15 cellular contexts compared by ENCODE assay signal in genomic region chr9:116987902-116988301, GRCh38.
A peak's percentile ranks its signal among the peaks of the same experiment; 100 is the strongest.
DNase-seq lines count a peak whose midpoint lies in the region; TF ChIP-seq lines count a peak whose summit lies in the region.
"Had no signal": no experiment of that assay in that cellular context is flagged by ENCODE, and none has a peak within 500 bp of the region (broad histone marks: within the 10 kb centered on the region; RNA-seq: fewer than 3 reads in every experiment).

No MANE protein-coding gene starts in this region.

- intact Hi-C loops in PC-9 (cut with micrococcal nuclease; ENCODE audit: unreplicated experiment) (no loop called here), tibial artery (cut with DNase I; ENCODE audit: low total_unique reads) (no loop called here)

- POLR2A ChIA-PET in PC-9 (lab: Charles Lee; ENCODE audit: unreplicated experiment): no interaction called here

- H3K9me2 ChIP-seq in PC-9 (ENCODE audit: insufficient read depth): no peaks in the 10 kb centered on the region

- no peak overlapping the region for H3K9ac ChIP-seq in BLaER1
- H3K9ac ChIP-seq: KMS-11 had no signal

- no peaks in the 10 kb centered on the region for H3K27me3 ChIP-seq in BLaER1
- H3K27me3 ChIP-seq in PC-9 (ENCODE audit: insufficient read depth, low read depth): no peaks in the 10 kb centered on the region
- no peaks in the 10 kb centered on the region for H3K27me3 ChIP-seq in tibial artery

- H2AFZ ChIP-seq in PC-9: no peak overlapping the region

- H3K36me3 ChIP-seq in BLaER1: no peaks in the 10 kb centered on the region
- no peaks in the 10 kb centered on the region for H3K36me3 ChIP-seq in PC-9 (ENCODE audit: low read depth)
- H3K36me3 ChIP-seq in tibial artery: no peaks in the 10 kb centered on the region

- H3K4me1 ChIP-seq in BLaER1 (peaks cover 71% of the 10 kb centered on the region), PC-9 (replicated peaks; ENCODE audit: insufficient read depth) (peaks cover 23% of the 10 kb centered on the region), tibial artery (peaks cover 0 to 2% (median 0%) of the 10 kb centered on the region in 4 donors)

- peak; percentile 30 for DNase-seq in ELR (ENCODE audit: low read depth)
- no peak for DNase-seq in PC-9
- DNase-seq in epithelial cell of esophagus (ENCODE audit: low read depth): peak; percentile 35
- no peak for DNase-seq in kidney glomerular epithelial cell (lab: John Stamatoyannopoulos, UW)
- DNase-seq in tibial artery: no peak
- no peak for DNase-seq in OCI-M2 (lab: John Stamatoyannopoulos, UW; ENCODE audit: unreplicated experiment)
- DNase-seq: Calu3; CD8-positive, alpha-beta T cell; DMS79; HFFc6; NCI-H1105; NCI-H1694 treated with DMSO at 0.1 percent for 48 hours; NCI-H748 treated with DMSO at 0.1 percent for 48 hours had no signal

- no peaks in the 10 kb centered on the region for H4K20me1 ChIP-seq in BLaER1
- H4K20me1 ChIP-seq in PC-9 (ENCODE audit: insufficient read depth): no peaks in the 10 kb centered on the region

- H3K4me3 ChIP-seq in BLaER1 (no peak overlapping the region), PC-9 (no peak overlapping the region), epithelial cell of esophagus (ENCODE audit: low read length) (no peak overlapping the region), tibial artery (no peak overlapping the region)

- CTCF ChIA-PET in PC-9 (lab: Charles Lee): no interaction called here

- H3K9me3 ChIP-seq in BLaER1 (no peaks in the 10 kb centered on the region), PC-9 (ENCODE audit: insufficient read depth, low read depth) (0 out of 2 replicates have a peak, but pooled peaks cover 8% of the 10 kb centered on the region), tibial artery (no peaks in the 10 kb centered on the region)

- H3F3A ChIP-seq in PC-9 (ENCODE audit: insufficient read depth, low read depth): 0 out of 2 replicates have a peak, but pooled peaks cover 5% of the 10 kb centered on the region

- no TSS peak for BruUV-seq in PC-9 (replicated peaks; lab: Mats Ljungman, UMichigan)

- H3K79me2 ChIP-seq in PC-9 (ENCODE audit: low read depth): no peaks in the 10 kb centered on the region

- H3K27ac ChIP-seq in BLaER1 (peak overlapping the region; percentile 77), PC-9 (peak overlapping the region; percentile 44), tibial artery (no peak overlapping the region)
- H3K27ac ChIP-seq: KMS-11 had no signal

- TF ChIP-seq CTCF in PC-9 (conservative IDR thresholded peaks at IDR 0.05): no peak
- TF ChIP-seq CTCF in epithelial cell of esophagus (IDR thresholded peaks at IDR 0.05; ENCODE audit: insufficient read depth, low read depth, low read length, missing control alignments): no peak
- no peak for TF ChIP-seq CTCF in tibial artery (IDR thresholded peaks at IDR 0.05)

- peak overlapping the region; percentile 73 for H3K4me2 ChIP-seq in BLaER1
- no peak overlapping the region for H3K4me2 ChIP-seq in PC-9
- H3K4me2 ChIP-seq: KMS-11 had no signal

Comparison
In these comparisons a context has a peak if more than half of its experiments do, and no peak if none do; other contexts are left out.
1. H3K27ac ChIP-seq: peak in BLaER1 (single experiment) and PC-9 (single experiment); none in tibial artery (0 of 2).
2. DNase-seq: peak in ELR (single experiment) and epithelial cell of esophagus (single experiment); none in PC-9 (0 of 2), kidney glomerular epithelial cell (single experiment), tibial artery (0 of 2) and OCI-M2 (single experiment).